ENCODE assay signal across 7 cellular contexts in the genomic region with DNA sequence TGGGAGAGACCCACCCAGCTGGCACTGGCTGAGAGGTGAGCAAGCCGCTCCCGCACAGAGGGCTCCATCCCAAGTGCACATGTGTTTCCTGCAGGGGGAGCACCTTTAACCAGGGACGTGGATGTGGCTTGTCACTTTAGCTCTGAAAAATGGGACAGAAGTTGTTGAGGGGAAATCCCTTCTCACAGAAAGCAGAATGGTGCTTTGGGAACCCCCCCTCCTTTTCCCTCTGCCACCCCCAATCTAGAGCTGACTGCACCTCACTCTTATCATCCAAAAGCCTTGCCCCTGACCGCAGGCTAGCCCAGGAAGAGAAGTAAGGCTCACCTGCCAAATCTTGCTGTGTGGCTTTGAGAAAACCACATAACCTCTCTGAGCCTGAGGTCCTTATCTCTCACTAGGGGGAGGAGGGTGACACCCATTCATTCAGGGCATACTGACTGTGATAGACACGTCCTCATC.
DNase-seq lines count a peak whose midpoint lies in the region; ATAC-seq, FAIRE-seq and TF ChIP-seq lines count a peak whose summit lies in the region.

No MANE protein-coding gene starts in this region.

- H3K79me2 ChIP-seq in Loucy (ENCODE audit: insufficient read depth, low read length) (no peaks in the 10 kb centered on the region), K562 (ENCODE audit: control insufficient read depth, insufficient read depth, low read length) (no peaks in the 10 kb centered on the region)

- H3K4me1 ChIP-seq in Loucy (ENCODE audit: insufficient read depth, low read length, poor library complexity, severe bottlenecking) (no peaks in the 10 kb centered on the region), K562 (replicated peaks in 1 of 2; ENCODE audit: control insufficient read depth in 2 of 2, insufficient read depth in 2 of 2, low read length in 2 of 2) (peaks cover 17 to 36% of the 10 kb centered on the region in 2 experiments; a peak in 4 of 5 replicates), vagina (no peaks in the 10 kb centered on the region)

- no peaks in the 10 kb centered on the region for H3K9me2 ChIP-seq in Loucy (replicated peaks; ENCODE audit: low read depth, low read length)

- no peaks in the 10 kb centered on the region for H3K9me1 ChIP-seq in K562 (ENCODE audit: control insufficient read depth, insufficient read depth, low read length)

- intact Hi-C loops in K562 (cut with micrococcal nuclease) (no loop called here), Right ventricle myocardium inferior (cut with DNase I) (loop anchor here (1.0 to 5.0 kb wide), 2 partner anchors 17 to 90 kb away; no protein-coding TSS in a partner anchor), vagina (cut with DNase I) (no loop called here)

- H4K20me1 ChIP-seq in Loucy (ENCODE audit: insufficient read depth, low read length, poor library complexity, severe bottlenecking) (no peaks in the 10 kb centered on the region), K562 (replicated peaks; ENCODE audit: control insufficient read depth, insufficient read depth, low read length) (no peaks in the 10 kb centered on the region)

- ATAC-seq in K562 (peak; percentile 74), Right ventricle myocardium inferior (no peak)

- in situ Hi-C loops in K562 (cut with MboI) = no loop called here

- H3K27ac ChIP-seq in K562 (ENCODE audit: extremely low read depth, low read depth, low read length) = no peak overlapping the region
- no peak overlapping the region for H3K27ac ChIP-seq in vagina

- H3K27me3 ChIP-seq in Loucy (ENCODE audit: insufficient read depth, low read length, poor library complexity, severe bottlenecking) (no peaks in the 10 kb centered on the region), K562 (ENCODE audit: control insufficient read depth in 2 of 2, insufficient read depth in 2 of 2, low read length in 2 of 2) (no peaks in the 10 kb centered on the region), vagina (no peaks in the 10 kb centered on the region)

- peak; percentile 42; the same call in 2 of the 3 replicates for TF ChIP-seq CTCF in GM12872 (IDR thresholded peaks at IDR 0.05; ENCODE audit: insufficient read depth, low read depth, low read length)
- TF ChIP-seq CTCF in Loucy (conservative IDR thresholded peaks at IDR 0.05; ENCODE audit: low read length) = peak; percentile 51
- peak; percentile 23 to 57 (median 45); a peak in 5 of 6 replicates for TF ChIP-seq CTCF in K562 (IDR thresholded peaks at IDR 0.05 in 2 of 3, conservative IDR thresholded peaks at IDR 0.05 in 1 of 3; ENCODE audit: insufficient read depth in 2 of 3, low read depth in 1 of 3, low read length in 3 of 3)
- peak; percentile 63 for TF ChIP-seq CTCF in retinal pigment epithelial cell (conservative IDR thresholded peaks at IDR 0.05; ENCODE audit: low read depth, low read length)
- no peak for TF ChIP-seq CTCF in vagina (IDR thresholded peaks at IDR 0.05)

- H3K4me3 ChIP-seq in Loucy (ENCODE audit: low read length, poor library complexity, severe bottlenecking) = no peak overlapping the region
- no peak overlapping the region for H3K4me3 ChIP-seq in K562
- no peak overlapping the region for H3K4me3 ChIP-seq in retinal pigment epithelial cell (ENCODE audit: low read length)
- H3K4me3 ChIP-seq in vagina = no peak overlapping the region

- TF ChIP-seq EP300 in K562 (IDR thresholded peaks at IDR 0.05; ENCODE audit: low read length) = no peak

- TF ChIP-seq POLR2A in K562 (conservative IDR thresholded peaks at IDR 0.05) (no peak), vagina (IDR thresholded peaks at IDR 0.05) (no peak)

- POLR2A ChIA-PET in K562 (lab: Yijun Ruan, JAX) = interaction anchor here (0.6 to 1.7 kb wide), 4 partner anchors 12 to 148 kb away, joined by 3 to 4 read pairs (median 3); no protein-coding TSS in a partner anchor

- 35% methylated on average over 5 of the region's 5 CpGs for WGBS in K562 (ENCODE audit: insufficient coverage, low coverage, missing lambda C conversion rate)

- no peak overlapping the region for H3K4me2 ChIP-seq in Loucy (ENCODE audit: low read depth, low read length, poor library complexity, severe bottlenecking)
- no peak overlapping the region for H3K4me2 ChIP-seq in K562 (ENCODE audit: insufficient read depth, low read length)

- no TSS peak for BruUV-seq in K562 (replicated peaks; lab: Mats Ljungman, UMichigan)

- H3K36me3 ChIP-seq in Loucy (ENCODE audit: insufficient read depth, low read length) = no peaks in the 10 kb centered on the region
- no peaks in the 10 kb centered on the region for H3K36me3 ChIP-seq in K562 (ENCODE audit: control insufficient read depth, insufficient read depth, low read length)
- no peaks in the 10 kb centered on the region for H3K36me3 ChIP-seq in vagina

- DNase-seq in K562 (ENCODE audit: extremely low read depth in 1 of 4, low spot score in 3 of 4) (peak; percentile 29 to 49 (median 41)), retinal pigment epithelial cell (ENCODE audit: low read depth) (no peak), AG08395 (ENCODE audit: low spot score) (no peak), Right ventricle myocardium inferior (ENCODE audit: missing footprints) (no peak), vagina (ENCODE audit: extremely low spot score in 2 of 2) (no peak)

- no peaks in the 10 kb centered on the region for H3F3A ChIP-seq in Loucy (ENCODE audit: low read depth)

- H3K9me3 ChIP-seq in Loucy (ENCODE audit: insufficient read depth, low read depth, low read length) = no peaks in the 10 kb centered on the region
- no peaks in the 10 kb centered on the region for H3K9me3 ChIP-seq in K562 (replicated peaks; ENCODE audit: control insufficient read depth, insufficient read depth, low read depth, low read length)
- no peaks in the 10 kb centered on the region for H3K9me3 ChIP-seq in vagina

- FAIRE-seq in K562 (lab: Jason Lieb, UNC) = peak; percentile 54

- TF ChIP-seq RAD21 in K562 (CRISPR knock-in tag; conservative IDR thresholded peaks at IDR 0.05 in 1 of 2, IDR thresholded peaks at IDR 0.05 in 1 of 2) = no peak

- H2AFZ ChIP-seq in Loucy (ENCODE audit: low read length) = no peak overlapping the region
- H2AFZ ChIP-seq in K562 (ENCODE audit: low read depth, low read length) = 0 out of 2 replicates have a peak overlapping the region, but pooled peaks have one; percentile 80

- no peak overlapping the region for H3K9ac ChIP-seq in Loucy (ENCODE audit: low read depth, low read length, poor library complexity, severe bottlenecking)
- peak overlapping the region in 1 of 2 experiments; percentile 13; a peak in 1 of 4 replicates for H3K9ac ChIP-seq in K562 (ENCODE audit: insufficient read depth in 1 of 2, low read depth in 2 of 2, low read length in 2 of 2)

- CTCF ChIA-PET in K562 (lab: Yijun Ruan, JAX; ENCODE audit: low intra/inter-chr PET ratio) = no interaction called here

TF ChIP-seq in K562, 482 proteins besides CTCF, POLR2A, EP300 and RAD21 (continues in another document):
- TF ChIP-seq, protein P1, sequence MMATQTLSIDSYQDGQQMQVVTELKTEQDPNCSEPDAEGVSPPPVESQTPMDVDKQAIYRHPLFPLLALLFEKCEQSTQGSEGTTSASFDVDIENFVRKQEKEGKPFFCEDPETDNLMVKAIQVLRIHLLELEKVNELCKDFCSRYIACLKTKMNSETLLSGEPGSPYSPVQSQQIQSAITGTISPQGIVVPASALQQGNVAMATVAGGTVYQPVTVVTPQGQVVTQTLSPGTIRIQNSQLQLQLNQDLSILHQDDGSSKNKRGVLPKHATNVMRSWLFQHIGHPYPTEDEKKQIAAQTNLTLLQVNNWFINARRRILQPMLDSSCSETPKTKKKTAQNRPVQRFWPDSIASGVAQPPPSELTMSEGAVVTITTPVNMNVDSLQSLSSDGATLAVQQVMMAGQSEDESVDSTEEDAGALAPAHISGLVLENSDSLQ (IDR thresholded peaks at IDR 0.05) = 0 out of 2 replicates have a peak, but pooled peaks have one; percentile 22
- TF ChIP-seq BCOR (IDR thresholded peaks at IDR 0.05) = peak; percentile 99
- no peak for TF ChIP-seq SREBF1 (IDR thresholded peaks at IDR 0.05; ENCODE audit: borderline replicate concordance, low read depth, low read length)
- TF ChIP-seq HOXB6 (CRISPR knock-in tag; IDR thresholded peaks at IDR 0.05; ENCODE audit: borderline replicate concordance) = no peak
- no peak for TF ChIP-seq POLR2B (IDR thresholded peaks at IDR 0.05; ENCODE audit: low read depth, partially characterized antibody)
- TF ChIP-seq, protein P2, sequence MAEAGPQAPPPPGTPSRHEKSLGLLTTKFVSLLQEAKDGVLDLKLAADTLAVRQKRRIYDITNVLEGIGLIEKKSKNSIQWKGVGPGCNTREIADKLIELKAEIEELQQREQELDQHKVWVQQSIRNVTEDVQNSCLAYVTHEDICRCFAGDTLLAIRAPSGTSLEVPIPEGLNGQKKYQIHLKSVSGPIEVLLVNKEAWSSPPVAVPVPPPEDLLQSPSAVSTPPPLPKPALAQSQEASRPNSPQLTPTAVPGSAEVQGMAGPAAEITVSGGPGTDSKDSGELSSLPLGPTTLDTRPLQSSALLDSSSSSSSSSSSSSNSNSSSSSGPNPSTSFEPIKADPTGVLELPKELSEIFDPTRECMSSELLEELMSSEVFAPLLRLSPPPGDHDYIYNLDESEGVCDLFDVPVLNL (CRISPR knock-in tag; IDR thresholded peaks at IDR 0.05; ENCODE audit: low read depth) = no peak
- no peak for TF ChIP-seq ZNF282 (CRISPR knock-in tag; IDR thresholded peaks at IDR 0.05)
- TF ChIP-seq ZNF57 (CRISPR knock-in tag; IDR thresholded peaks at IDR 0.05) = no peak
- no peak for TF ChIP-seq CREB1 (IDR thresholded peaks at IDR 0.05)
- TF ChIP-seq CREB1 (CRISPR knock-in tag; IDR thresholded peaks at IDR 0.05) = no peak
- TF ChIP-seq ZNF253 (CRISPR knock-in tag; conservative IDR thresholded peaks at IDR 0.05) = no peak
- TF ChIP-seq MAFF (IDR thresholded peaks at IDR 0.05; ENCODE audit: low read length) = no peak
- TF ChIP-seq RBM15 (IDR thresholded peaks at IDR 0.05; ENCODE audit: insufficient read depth, low read length) = no peak
- peak; percentile 78 to 92 for TF ChIP-seq KDM1A (IDR thresholded peaks at IDR 0.05)
- TF ChIP-seq PHF21A (IDR thresholded peaks at IDR 0.05; ENCODE audit: borderline replicate concordance, low read depth) = no peak
- TF ChIP-seq PTBP1 (IDR thresholded peaks at IDR 0.05; ENCODE audit: low read depth, low read length) = peak; percentile 85; the same call in 1 of the 2 replicates
- no peak for TF ChIP-seq ZFP30 (CRISPR knock-in tag; IDR thresholded peaks at IDR 0.05; ENCODE audit: borderline replicate concordance)
- TF ChIP-seq POLR2H (tag; IDR thresholded peaks at IDR 0.05; ENCODE audit: low read depth) = no peak
- TF ChIP-seq FOXJ3 (CRISPR knock-in tag; IDR thresholded peaks at IDR 0.05) = no peak

Comparison
In these comparisons a context has a peak if more than half of its experiments do, and no peak if none do; other contexts are left out.
1. CTCF ChIP-seq: peak in GM12872 (single experiment), Loucy (single experiment), K562 (3 of 3) and retinal pigment epithelial cell (single experiment); none in vagina (0 of 3).
2. DNase-seq: peak in K562 (4 of 4); none in retinal pigment epithelial cell (single experiment), AG08395 (single experiment), Right ventricle myocardium inferior (single experiment) and vagina (0 of 2).